ENCODE assay signal across 9 cellular contexts in the genomic region with DNA sequence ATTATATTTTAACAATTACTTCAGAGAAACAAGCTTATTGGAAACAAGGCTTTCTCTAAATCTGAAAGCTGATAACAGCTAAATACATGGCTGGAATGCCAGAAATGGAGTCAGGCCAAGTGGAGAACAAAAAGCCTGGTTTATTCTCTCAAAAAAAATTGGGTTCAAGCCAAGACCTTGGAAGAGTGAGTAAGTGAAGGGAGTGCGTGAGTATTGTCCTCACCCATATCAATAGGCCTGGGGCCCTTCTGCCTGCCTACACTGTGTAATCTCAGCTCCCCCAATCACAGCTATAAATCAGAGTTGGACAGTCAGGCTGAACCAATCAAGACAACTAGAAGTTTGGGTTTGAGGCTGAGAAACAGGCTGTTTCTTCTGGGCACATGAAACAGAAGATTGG. TPM values are rescaled to one million over a fixed set of nuclear protein-coding genes. Genes with fewer than 3 reads are reported as not detected.
A peak's percentile ranks its signal among the peaks of the same experiment; 100 is the strongest.
DNase-seq lines count a peak whose midpoint lies in the region; ATAC-seq, FAIRE-seq and TF ChIP-seq lines count a peak whose summit lies in the region.
"Had no signal": no experiment of that assay in that cellular context is flagged by ENCODE, and none has a peak within 500 bp of the region (broad histone marks: within the 10 kb centered on the region; RNA-seq: fewer than 3 reads in every experiment).

No MANE protein-coding gene starts in this region.

- CTCF ChIA-PET in CD4-positive, alpha-beta memory T cell (lab: Charles Lee; ENCODE audit: partially characterized antibody): interaction anchor here (1.0 to 3.6 kb wide), 31 partner anchors 13 to 714 kb away, joined by 3 to 71 read pairs (median 6); a partner anchor contains a TSS

- H3K36me3 Mint-ChIP-seq in CD4-positive, alpha-beta memory T cell: peaks cover 25 to 66% of the 10 kb centered on the region in 2 donors

- peak; percentile 81 for FAIRE-seq in keratinocyte (lab: Jason Lieb, UNC)
- FAIRE-seq: H1 had no signal

- H3K9ac ChIP-seq in keratinocyte (ENCODE audit: control insufficient read depth, extremely low read depth, insufficient read depth, low read length): peak overlapping the region; percentile 61

- no peaks in the 10 kb centered on the region for H3K9me3 Mint-ChIP-seq in CD4-positive, alpha-beta memory T cell

- peak overlapping the region in 3 of 8 donors; percentile 42 to 66 (median 59) for H3K4me3 Mint-ChIP-seq in CD4-positive, alpha-beta memory T cell

- no peak for DNase-seq in CD4-positive, alpha-beta memory T cell
- DNase-seq in NCI-H1105 (lab: John Stamatoyannopoulos, UW): peak; percentile 86
- peak; percentile 89 for DNase-seq in astrocyte of the cerebellum (ENCODE audit: low read depth)
- DNase-seq in keratinocyte (ENCODE audit: low read depth, low spot score): peak; percentile 75
- peak in 12 of 49 donors; percentile 4 to 48 (median 22) for DNase-seq in substantia nigra (lab: John Stamatoyannopoulos, UW)
- no peak for DNase-seq in NAMALWA (ENCODE audit: low spot score)
- DNase-seq in GM10266 (ENCODE audit: extremely low spot score): no peak

- H3K79me2 ChIP-seq in keratinocyte (ENCODE audit: control insufficient read depth, insufficient read depth, low read length): peaks cover 50% of the 10 kb centered on the region

- H3K4me3 ChIP-seq in CD4-positive, alpha-beta memory T cell (ENCODE audit: low read length in 2 of 2): no peak overlapping the region
- H3K4me3 ChIP-seq in astrocyte of the cerebellum (ENCODE audit: low read depth, low read length) (no peak overlapping the region), keratinocyte (ENCODE audit: control insufficient read depth in 2 of 3, extremely low read depth in 1 of 3, insufficient read depth in 2 of 3, low read depth in 1 of 3, low read length in 3 of 3) (peak overlapping the region in 1 of 3 experiments; percentile 23)

- no peaks in the 10 kb centered on the region for H3K9me3 ChIP-seq in CD4-positive, alpha-beta memory T cell (ENCODE audit: control insufficient read depth in 1 of 2, low read length in 2 of 2)
- H3K9me3 ChIP-seq in keratinocyte (ENCODE audit: control insufficient read depth, low read depth, low read length): no peaks in the 10 kb centered on the region

- H3K27ac ChIP-seq in CD4-positive, alpha-beta memory T cell (ENCODE audit: low read depth, low read length): peak overlapping the region; percentile 28
- H3K27ac ChIP-seq in keratinocyte (ENCODE audit: control insufficient read depth, insufficient read depth, low read length) (peak overlapping the region; percentile 92), substantia nigra (ENCODE audit: low read depth, low read length, poor library complexity, severe bottlenecking) (peak overlapping the region; percentile 71)

- peaks cover 42 to 82% (median 59%) of the 10 kb centered on the region in 4 donors for H3K4me1 Mint-ChIP-seq in CD4-positive, alpha-beta memory T cell

- no peak overlapping the region for H2AFZ ChIP-seq in keratinocyte (ENCODE audit: control insufficient read depth, low read length)

- no peaks in the 10 kb centered on the region for H3K27me3 ChIP-seq in CD4-positive, alpha-beta memory T cell (ENCODE audit: insufficient read depth, low read length)
- H3K27me3 ChIP-seq in keratinocyte (ENCODE audit: control insufficient read depth, extremely low read depth, insufficient read depth, low read length): no peaks in the 10 kb centered on the region

- no peaks in the 10 kb centered on the region for H3K27me3 Mint-ChIP-seq in CD4-positive, alpha-beta memory T cell

- peaks cover 5% of the 10 kb centered on the region for H3K36me3 ChIP-seq in CD4-positive, alpha-beta memory T cell (ENCODE audit: insufficient read depth, low read length)
- H3K36me3 ChIP-seq in keratinocyte (ENCODE audit: control insufficient read depth in 2 of 2, extremely low read depth in 1 of 2, insufficient read depth in 2 of 2, low read length in 2 of 2): peaks cover 4 to 11% of the 10 kb centered on the region in 2 experiments

- dilution Hi-C loops in keratinocyte (cut with MboI; ENCODE audit: extremely low pct_ligation_motif_present, low sequenced_read_pairs): no loop called here

- ATAC-seq in GM19351 (IDR thresholded peaks at IDR 0.05; ENCODE audit: unreplicated experiment): no peak

- H3K4me1 ChIP-seq in CD4-positive, alpha-beta memory T cell (ENCODE audit: insufficient read depth, low read length): peaks cover 54% of the 10 kb centered on the region
- peaks cover 28% of the 10 kb centered on the region for H3K4me1 ChIP-seq in keratinocyte (ENCODE audit: control insufficient read depth, extremely low read depth, insufficient read depth, low read length)

- H3K27ac Mint-ChIP-seq in CD4-positive, alpha-beta memory T cell: peak overlapping the region; percentile 24 to 90 (median 80)

- POLR2A ChIA-PET in CD4-positive, alpha-beta memory T cell (lab: Charles Lee; ENCODE audit: partially characterized antibody): interaction anchor here (1.0 to 1.4 kb wide), 3 partner anchors 17 to 373 kb away, joined by 3 to 8 read pairs (median 3); a partner anchor contains a TSS

- intact Hi-C loops in CD4-positive, alpha-beta memory T cell (cut with micrococcal nuclease): no loop called here

- no peaks in the 10 kb centered on the region for H3K9me1 ChIP-seq in keratinocyte (ENCODE audit: control insufficient read depth, extremely low read depth, insufficient read depth, low read length)

- no peaks in the 10 kb centered on the region for H4K20me1 ChIP-seq in keratinocyte (ENCODE audit: control insufficient read depth, extremely low read depth, insufficient read depth, low read length)

- H3K4me2 ChIP-seq in keratinocyte (ENCODE audit: control insufficient read depth, extremely low read depth, insufficient read depth, low read depth, low read length): peak overlapping the region; percentile 79

- in situ Hi-C loops in astrocyte of the cerebellum (cut with HindIII; ENCODE audit: low sequenced_read_pairs): no loop called here

- TF ChIP-seq CTCF in astrocyte of the cerebellum (IDR thresholded peaks at IDR 0.05; ENCODE audit: low read depth, low read length, missing control alignments) (no peak), keratinocyte (optimal IDR thresholded peaks at IDR 0.05 in 1 of 3, IDR thresholded peaks at IDR 0.05 in 1 of 3, conservative IDR thresholded peaks at IDR 0.05 in 1 of 3; ENCODE audit: extremely low read depth in 1 of 3, insufficient read depth in 2 of 3, low read length in 3 of 3) (no peak), GM10266 (IDR thresholded peaks at IDR 0.05; ENCODE audit: control insufficient read depth, insufficient read depth, low read depth, missing control alignments) (no peak)

RNA-seq across cellular contexts. Expression of a gene that starts 7.4 kb away (rescaled TPM):
- total RNA-seq in CD4-positive, alpha-beta memory T cell: 10 to 100 TPM; 30.6 to 30.7 TPM
- 10 to 100 TPM; 23.1 to 30.8 TPM for polyA plus RNA-seq in CD4-positive, alpha-beta memory T cell
- 24.2 to 50.6 TPM (median 30.4 TPM) in 3 replicates for polyA plus RNA-seq in keratinocyte
- 6.6 TPM for polyA plus RNA-seq in keratinocyte (2011; ENCODE audit: low read depth)
- 28.1 and 57.2 TPM in 2 replicates for polyA plus RNA-seq in keratinocyte (2011; cell fraction: cytosol; rRNA removed)
- polyA plus RNA-seq in keratinocyte (2011; cell fraction: nucleus; rRNA removed): 27.8 and 38.8 TPM in 2 replicates
- 24.1 and 25.2 TPM in 2 replicates for polyA plus RNA-seq in keratinocyte (2012; ENCODE audit: low replicate concordance)
- 1.9 to 28.3 TPM (median 11.5 TPM) in 3 replicates for polyA minus RNA-seq in keratinocyte
- polyA minus RNA-seq in keratinocyte (2011; cell fraction: cytosol; rRNA and poly(A)+ RNA removed): 12.1 TPM
- 5.8 and 12.0 TPM in 2 replicates for polyA minus RNA-seq in keratinocyte (2011; cell fraction: nucleus; rRNA and poly(A)+ RNA removed)

RNA-seq across cellular contexts. Expression of a gene that starts 7.4 kb away (rescaled TPM):
- 10 to 100 TPM; 24.7 to 25.1 TPM for total RNA-seq in CD4-positive, alpha-beta memory T cell
- 10 to 100 TPM in 1 of 2 donors, 1 to 10 TPM in 1; 5.3 to 12.0 TPM for polyA plus RNA-seq in CD4-positive, alpha-beta memory T cell
- polyA plus RNA-seq in keratinocyte: 4.5 to 8.4 TPM (median 6.8 TPM) in 3 replicates
- polyA plus RNA-seq in keratinocyte (2011; ENCODE audit: low read depth): 2.8 TPM
- 3.3 and 5.3 TPM in 2 replicates for polyA plus RNA-seq in keratinocyte (2011; cell fraction: cytosol; rRNA removed)
- 6.9 and 8.3 TPM in 2 replicates for polyA plus RNA-seq in keratinocyte (2011; cell fraction: nucleus; rRNA removed)
- 4.3 and 6.3 TPM in 2 replicates for polyA plus RNA-seq in keratinocyte (2012; ENCODE audit: low replicate concordance)
- polyA minus RNA-seq in keratinocyte: 3.5 to 10.2 TPM (median 5.8 TPM) in 3 replicates
- polyA minus RNA-seq in keratinocyte (2011; cell fraction: cytosol; rRNA and poly(A)+ RNA removed): 2.5 TPM
- 3.7 and 7.1 TPM in 2 replicates for polyA minus RNA-seq in keratinocyte (2011; cell fraction: nucleus; rRNA and poly(A)+ RNA removed)

RNA-seq across cellular contexts. Expression of a gene that starts 37.6 kb away (rescaled TPM):
- 10 to 100 TPM; 51.8 to 54.1 TPM for total RNA-seq in CD4-positive, alpha-beta memory T cell
- 10 to 100 TPM in 1 of 2 donors, 1 to 10 TPM in 1; 6.4 to 10.2 TPM for polyA plus RNA-seq in CD4-positive, alpha-beta memory T cell
- polyA plus RNA-seq in keratinocyte: 37.1 to 51.1 TPM (median 42.6 TPM) in 3 replicates
- 28.5 TPM for polyA plus RNA-seq in keratinocyte (2011; ENCODE audit: low read depth)
- 26.3 and 41.3 TPM in 2 replicates for polyA plus RNA-seq in keratinocyte (2011; cell fraction: cytosol; rRNA removed)
- polyA plus RNA-seq in keratinocyte (2011; cell fraction: nucleus; rRNA removed): 40.1 and 45.9 TPM in 2 replicates
- 11.7 and 24.9 TPM in 2 replicates for polyA plus RNA-seq in keratinocyte (2012; ENCODE audit: low replicate concordance)
- polyA minus RNA-seq in keratinocyte: 22.2 to 56.7 TPM (median 45.3 TPM) in 3 replicates
- 20.9 TPM for polyA minus RNA-seq in keratinocyte (2011; cell fraction: cytosol; rRNA and poly(A)+ RNA removed)
- 14.4 and 31.1 TPM in 2 replicates for polyA minus RNA-seq in keratinocyte (2011; cell fraction: nucleus; rRNA and poly(A)+ RNA removed)
- total RNA-seq: H1 had no signal
- polyA plus RNA-seq: H1 had no signal

Comparison
In these comparisons a context has a peak if more than half of its experiments do, and no peak if none do; other contexts are left out.
1. DNase-seq: peak in NCI-H1105 (single experiment), astrocyte of the cerebellum (single experiment) and keratinocyte (single experiment); none in CD4-positive, alpha-beta memory T cell (0 of 5), NAMALWA (single experiment) and GM10266 (single experiment).
2. H3K27ac ChIP-seq: peak in every context shown above with its lines; median percentile 92 in keratinocyte; 71 in substantia nigra; 28 in CD4-positive, alpha-beta memory T cell.